In genomic region chr6:155142902-155143609, GRCh38 we compare ENCODE assay signal across 8 cellular contexts.
DNase-seq lines count a peak whose midpoint lies in the region; ATAC-seq lines count a peak whose summit lies in the region.

No MANE protein-coding gene starts in this region.

- peak overlapping the region in 1 of 2 donors; percentile 59 for H3K27ac ChIP-seq in aorta (ENCODE audit: low read depth in 1 of 2, low read length in 2 of 2)

- no peak for DNase-seq in stimulated activated naive CD8-positive, alpha-beta T cell treated with anti-CD3 and anti-CD28 coated beads, Interleukin-15, Interleukin-2, amounts not matched to agents 100 U/mL and 50 U/mL, for 24 hours
- no peak for DNase-seq in activated T-helper 1 cell treated with anti-CD3 and anti-CD28 coated beads, Interleukin-12 subunit alpha, Interleukin-12 subunit beta, Interleukin-2, Interleukin-4 antibody, amounts not matched to agents 30 ng/mL and 10 ng/mL and 1 ng/mL, durations not matched to agents 14 hours and 24 hours and 36 hours (ENCODE audit: low spot score)
- no peak for DNase-seq in left lobe of liver (ENCODE audit: low spot score)
- no peak for DNase-seq in aorta
- DNase-seq in NCI-H2107 (lab: John Stamatoyannopoulos, UW) = no peak

- intact Hi-C loops in activated T-helper 1 cell treated with anti-CD3 and anti-CD28 coated beads, Interleukin-12 subunit alpha, Interleukin-12 subunit beta, Interleukin-2, Interleukin-4 antibody, amounts not matched to agents 30 ng/mL and 10 ng/mL and 1 ng/mL, durations not matched to agents 14 hours and 24 hours and 36 hours (cut with micrococcal nuclease) = loop anchor here (1.0 kb wide), 1 partner anchor 93 kb away; no protein-coding TSS in a partner anchor
- intact Hi-C loops in aorta (cut with DNase I) = no loop called here

- no peaks in the 10 kb centered on the region for H3K9me3 ChIP-seq in aorta (ENCODE audit: control insufficient read depth, low read length)

- H3K4me3 ChIP-seq in aorta (ENCODE audit: low read length in 2 of 2) = peak overlapping the region; percentile 29 to 78

- H3K27me3 ChIP-seq in aorta (ENCODE audit: control insufficient read depth in 1 of 2, insufficient read depth in 2 of 2, low read length in 1 of 2) = no peaks in the 10 kb centered on the region

- no peaks in the 10 kb centered on the region for H3K27me3 Mint-ChIP-seq in stimulated activated naive CD8-positive, alpha-beta T cell treated with anti-CD3 and anti-CD28 coated beads, Interleukin-15, Interleukin-2, amounts not matched to agents 100 ng/mL and 50 ng/mL, for 24 hours
- no peaks in the 10 kb centered on the region for H3K27me3 Mint-ChIP-seq in activated T-helper 1 cell treated with anti-CD3 and anti-CD28 coated beads, Interleukin-12 subunit alpha, Interleukin-12 subunit beta, Interleukin-2, Interleukin-4 antibody, amounts not matched to agents 30 ng/mL and 10 ng/mL and 1 ng/mL, durations not matched to agents 14 hours and 24 hours and 36 hours (ENCODE audit: insufficient read depth)

- H3K4me3 Mint-ChIP-seq in stimulated activated naive CD8-positive, alpha-beta T cell treated with anti-CD3 and anti-CD28 coated beads, Interleukin-15, Interleukin-2, amounts not matched to agents 100 ng/mL and 50 ng/mL, for 24 hours = peak overlapping the region; percentile 74
- peak overlapping the region; percentile 73 for H3K4me3 Mint-ChIP-seq in activated T-helper 1 cell treated with anti-CD3 and anti-CD28 coated beads, Interleukin-12 subunit alpha, Interleukin-12 subunit beta, Interleukin-2, Interleukin-4 antibody, amounts not matched to agents 30 ng/mL and 10 ng/mL and 1 ng/mL, durations not matched to agents 14 hours and 24 hours and 36 hours

- H3K36me3 Mint-ChIP-seq in stimulated activated naive CD8-positive, alpha-beta T cell treated with anti-CD3 and anti-CD28 coated beads, Interleukin-15, Interleukin-2, amounts not matched to agents 100 ng/mL and 50 ng/mL, for 24 hours (ENCODE audit: low read depth) = peaks cover 27% of the 10 kb centered on the region
- H3K36me3 Mint-ChIP-seq in activated T-helper 1 cell treated with anti-CD3 and anti-CD28 coated beads, Interleukin-12 subunit alpha, Interleukin-12 subunit beta, Interleukin-2, Interleukin-4 antibody, amounts not matched to agents 30 ng/mL and 10 ng/mL and 1 ng/mL, durations not matched to agents 14 hours and 24 hours and 36 hours (ENCODE audit: low read depth) = peaks cover 66% of the 10 kb centered on the region

- 3 to 7% methylated on average over 6 of the region's 6 CpGs for WGBS in aorta, 2 donors

- H3K4me1 Mint-ChIP-seq in stimulated activated naive CD8-positive, alpha-beta T cell treated with anti-CD3 and anti-CD28 coated beads, Interleukin-15, Interleukin-2, amounts not matched to agents 100 ng/mL and 50 ng/mL, for 24 hours (ENCODE audit: low read depth) = peaks cover 43% of the 10 kb centered on the region
- peaks cover 65% of the 10 kb centered on the region for H3K4me1 Mint-ChIP-seq in activated T-helper 1 cell treated with anti-CD3 and anti-CD28 coated beads, Interleukin-12 subunit alpha, Interleukin-12 subunit beta, Interleukin-2, Interleukin-4 antibody, amounts not matched to agents 30 ng/mL and 10 ng/mL and 1 ng/mL, durations not matched to agents 14 hours and 24 hours and 36 hours (ENCODE audit: low read depth)

- no peaks in the 10 kb centered on the region for H3K36me3 ChIP-seq in aorta (ENCODE audit: control insufficient read depth in 1 of 2, insufficient read depth in 2 of 2, low read length in 1 of 2)

- H3K27ac Mint-ChIP-seq in stimulated activated naive CD8-positive, alpha-beta T cell treated with anti-CD3 and anti-CD28 coated beads, Interleukin-15, Interleukin-2, amounts not matched to agents 100 ng/mL and 50 ng/mL, for 24 hours = peak overlapping the region; percentile 79
- peak overlapping the region; percentile 85 for H3K27ac Mint-ChIP-seq in activated T-helper 1 cell treated with anti-CD3 and anti-CD28 coated beads, Interleukin-12 subunit alpha, Interleukin-12 subunit beta, Interleukin-2, Interleukin-4 antibody, amounts not matched to agents 30 ng/mL and 10 ng/mL and 1 ng/mL, durations not matched to agents 14 hours and 24 hours and 36 hours

- peaks cover 0 to 5% of the 10 kb centered on the region in 2 donors for H3K4me1 ChIP-seq in aorta (ENCODE audit: control insufficient read depth in 1 of 2, insufficient read depth in 2 of 2, low read length in 2 of 2)

- H3K9me3 Mint-ChIP-seq in stimulated activated naive CD8-positive, alpha-beta T cell treated with anti-CD3 and anti-CD28 coated beads, Interleukin-15, Interleukin-2, amounts not matched to agents 100 ng/mL and 50 ng/mL, for 24 hours = no peaks in the 10 kb centered on the region
- H3K9me3 Mint-ChIP-seq in activated T-helper 1 cell treated with anti-CD3 and anti-CD28 coated beads, Interleukin-12 subunit alpha, Interleukin-12 subunit beta, Interleukin-2, Interleukin-4 antibody, amounts not matched to agents 30 ng/mL and 10 ng/mL and 1 ng/mL, durations not matched to agents 14 hours and 24 hours and 36 hours = peaks cover 7% of the 10 kb centered on the region

- ATAC-seq in stimulated activated naive CD8-positive, alpha-beta T cell treated with anti-CD3 and anti-CD28 coated beads, Interleukin-15, Interleukin-2, amounts not matched to agents 100 U/mL and 50 U/mL, for 24 hours = no peak
- ATAC-seq in left lobe of liver = peak; percentile 68
- ATAC-seq in aorta (ENCODE audit: low FRiP score) = no peak
- no peak for ATAC-seq in HG03460 (IDR thresholded peaks at IDR 0.05; ENCODE audit: unreplicated experiment)
- ATAC-seq in HG03139 (IDR thresholded peaks at IDR 0.05; ENCODE audit: unreplicated experiment) = no peak
